In the genomic region with DNA sequence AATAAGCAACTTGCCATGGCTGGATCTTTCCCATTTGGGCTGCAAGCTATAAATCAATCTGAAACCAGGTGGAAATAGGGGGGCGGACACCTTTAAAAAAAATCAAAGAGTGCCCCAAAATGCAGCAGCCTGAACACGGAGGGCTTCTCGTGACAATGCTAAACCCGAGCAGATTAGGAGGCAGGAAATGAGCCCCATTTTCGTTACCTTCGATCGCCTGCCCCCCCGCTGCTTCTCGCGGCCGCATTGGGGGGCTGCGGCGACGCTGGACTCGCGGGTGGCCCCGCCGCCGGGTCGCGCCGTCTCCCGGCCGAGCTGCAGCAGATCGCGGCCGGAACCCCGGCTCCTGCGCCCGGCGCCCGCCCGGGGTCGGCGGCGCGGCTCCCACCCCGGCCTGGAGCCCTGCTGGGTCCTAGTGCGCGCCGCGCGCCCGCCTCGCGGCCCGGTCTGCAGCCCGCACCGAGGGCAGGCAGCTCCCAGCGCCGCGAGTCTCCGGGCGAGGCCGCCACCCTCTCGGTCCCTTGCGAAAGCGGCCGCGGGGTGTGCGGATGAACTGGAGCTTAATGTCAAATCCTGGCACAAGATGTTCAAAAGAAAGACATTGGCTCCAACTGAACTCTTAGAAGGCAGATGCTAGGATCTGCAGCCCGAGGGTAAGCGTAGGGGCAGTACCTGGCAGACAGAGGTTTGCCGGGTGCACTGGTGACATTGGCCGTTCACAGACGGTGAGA, we compare ENCODE assay signal across 8 cellular contexts.
DNase-seq lines count a peak whose midpoint lies in the region; ATAC-seq and TF ChIP-seq lines count a peak whose summit lies in the region.

No MANE protein-coding gene starts in this region.

- H3K9ac ChIP-seq in ES-I3 (ENCODE audit: low read depth, low read length) = peak overlapping the region; percentile 79
- peak overlapping the region; percentile 83 for H3K9ac ChIP-seq in KMS-11
- peak overlapping the region; percentile 91 for H3K9ac ChIP-seq in SK-N-SH
- peak overlapping the region; percentile 8 for H3K9ac ChIP-seq in parathyroid adenoma

- H3K4me2 ChIP-seq in KMS-11 (peak overlapping the region; percentile 89), SK-N-SH (peak overlapping the region; percentile 79), parathyroid adenoma (ENCODE audit: low read length) (peak overlapping the region; percentile 73)

- no peaks in the 10 kb centered on the region for H3K27me3 ChIP-seq in KMS-11 (ENCODE audit: insufficient read depth, low read depth)
- no peaks in the 10 kb centered on the region for H3K27me3 ChIP-seq in SK-N-SH (ENCODE audit: insufficient read depth)
- H3K27me3 ChIP-seq in heart left ventricle = no peaks in the 10 kb centered on the region
- no peaks in the 10 kb centered on the region for H3K27me3 ChIP-seq in parathyroid adenoma (ENCODE audit: control insufficient read depth, insufficient read depth, low read length)
- H3K27me3 ChIP-seq in vagina = no peaks in the 10 kb centered on the region

- peak overlapping the region; percentile 69 for H3K27ac ChIP-seq in KMS-11
- peak overlapping the region; percentile 80 to 84 for H3K27ac ChIP-seq in SK-N-SH (ENCODE audit: low read depth in 2 of 2, low read length in 1 of 2)
- H3K27ac ChIP-seq in heart left ventricle = peak overlapping the region; percentile 52 to 87 (median 82)
- H3K27ac ChIP-seq in parathyroid adenoma = peak overlapping the region; percentile 76
- H3K27ac ChIP-seq in vagina = peak overlapping the region; percentile 53

- peaks cover 59% of the 10 kb centered on the region for H3K4me1 Mint-ChIP-seq in activated naive CD8-positive, alpha-beta T cell treated with anti-CD3 and anti-CD28 coated beads, Interleukin-2, amount 10 ng/mL, durations not matched to agents 7 days and 5 days

- H2AFZ ChIP-seq in KMS-11 (ENCODE audit: low read depth) (peak overlapping the region; percentile 78), SK-N-SH (ENCODE audit: low read depth) (peak overlapping the region; percentile 82), parathyroid adenoma (peak overlapping the region; percentile 87)

- CTCF ChIA-PET in SK-N-SH (lab: Yijun Ruan, JAX) = interaction anchor here (0.5 to 1.4 kb wide), 3 partner anchors 120 to 820 kb away, joined by 3 read pairs; no protein-coding TSS in a partner anchor

- no peaks in the 10 kb centered on the region for H3K9me3 Mint-ChIP-seq in activated naive CD8-positive, alpha-beta T cell treated with anti-CD3 and anti-CD28 coated beads, Interleukin-2, amount 10 ng/mL, durations not matched to agents 7 days and 5 days

- no peak for TF ChIP-seq RAD21 in SK-N-SH (IDR thresholded peaks at IDR 0.05; ENCODE audit: low read length)

- WGBS in SK-N-SH (ENCODE audit: low lambda C conversion rate) = 1% methylated on average over 20 of the region's 66 CpGs
- 0 to 1% (median 0%) methylated on average over 13 to 66 of the region's 66 CpGs for WGBS in heart left ventricle, 4 donors

- no peak for TF ChIP-seq EP300 in SK-N-SH (IDR thresholded peaks at IDR 0.05; ENCODE audit: borderline replicate concordance in 1 of 2, low read depth in 1 of 2, low read length in 1 of 2)

- no peak overlapping the region for H3K4me3 ChIP-seq in KMS-11 (IDR thresholded peaks at IDR 0.05; ENCODE audit: insufficient read depth, low read depth, low read length)
- peak overlapping the region; percentile 73 to 86 for H3K4me3 ChIP-seq in SK-N-SH (ENCODE audit: low read depth in 2 of 2, low read length in 1 of 2)
- peak overlapping the region; percentile 55 to 91 (median 80) for H3K4me3 ChIP-seq in heart left ventricle
- H3K4me3 ChIP-seq in parathyroid adenoma (ENCODE audit: low read depth, low read length) = peak overlapping the region; percentile 75
- H3K4me3 ChIP-seq in vagina = peak overlapping the region; percentile 52 to 84

- H3K4me1 ChIP-seq in ES-I3 (ENCODE audit: insufficient read depth, low read length) = peaks cover 40% of the 10 kb centered on the region
- peaks cover 25% of the 10 kb centered on the region for H3K4me1 ChIP-seq in KMS-11 (ENCODE audit: low read depth, poor library complexity, severe bottlenecking)
- peaks cover 5 to 17% of the 10 kb centered on the region in 2 experiments; a peak in 2 of 4 replicates for H3K4me1 ChIP-seq in SK-N-SH (ENCODE audit: control insufficient read depth in 1 of 2, insufficient read depth in 2 of 2, low read depth in 1 of 2, low read length in 1 of 2)
- H3K4me1 ChIP-seq in heart left ventricle = peaks cover 0 to 62% (median 33%) of the 10 kb centered on the region in 12 donors
- H3K4me1 ChIP-seq in parathyroid adenoma = peaks cover 12% of the 10 kb centered on the region
- H3K4me1 ChIP-seq in vagina = peaks cover 31% of the 10 kb centered on the region

- no peaks in the 10 kb centered on the region for H3F3A ChIP-seq in SK-N-SH (replicated peaks; ENCODE audit: insufficient read depth)

- DNase-seq in SK-N-SH (peak; percentile 96), heart left ventricle (peak; percentile 72 to 90 (median 78)), vagina (ENCODE audit: extremely low spot score in 2 of 2) (no peak)
- DNase-seq in activated naive CD8-positive, alpha-beta T cell treated with anti-CD3 and anti-CD28 coated beads, Interleukin-2, amount 10 ng/mL, durations not matched to agents 7 days and 5 days = peak; percentile 90

- H3K79me2 ChIP-seq in KMS-11 (ENCODE audit: insufficient read depth, low read depth) = no peaks in the 10 kb centered on the region
- peaks cover 20% of the 10 kb centered on the region for H3K79me2 ChIP-seq in SK-N-SH (ENCODE audit: insufficient read depth)
- peaks cover 10% of the 10 kb centered on the region for H3K79me2 ChIP-seq in parathyroid adenoma

- TF ChIP-seq CTCF in KMS-11 (conservative IDR thresholded peaks at IDR 0.05; ENCODE audit: low read depth, low read length) (no peak), SK-N-SH (IDR thresholded peaks at IDR 0.05) (no peak), heart left ventricle (IDR thresholded peaks at IDR 0.05) (peak in 2 of 12 donors; percentile 11 to 16), parathyroid adenoma (IDR thresholded peaks at IDR 0.05) (no peak), vagina (IDR thresholded peaks at IDR 0.05) (no peak)

- no peaks in the 10 kb centered on the region for H3K9me2 ChIP-seq in SK-N-SH

- POLR2A ChIA-PET in SK-N-SH (lab: Yijun Ruan, JAX) = no interaction called here
- POLR2A ChIA-PET in activated naive CD8-positive, alpha-beta T cell treated with anti-CD3 and anti-CD28 coated beads, Interleukin-2, amount 10 ng/mL, durations not matched to agents 7 days and 5 days (lab: Charles Lee) = interaction anchor here (0.6 to 5.3 kb wide), 24 partner anchors 12 to 337 kb away, joined by 3 to 52 read pairs (median 6); a partner anchor contains a TSS

- TF ChIP-seq POLR2A in heart left ventricle (IDR thresholded peaks at IDR 0.05) (peak in 1 of 2 donors; percentile 51), vagina (IDR thresholded peaks at IDR 0.05) (no peak)

- H3K9me3 ChIP-seq in ES-I3 (ENCODE audit: control insufficient read depth, insufficient read depth, low read length) (no peaks in the 10 kb centered on the region), SK-N-SH (no peaks in the 10 kb centered on the region), heart left ventricle (no peaks in the 10 kb centered on the region), parathyroid adenoma (ENCODE audit: control insufficient read depth, low read length) (no peaks in the 10 kb centered on the region), vagina (no peaks in the 10 kb centered on the region)

- ATAC-seq in GM21723 (IDR thresholded peaks at IDR 0.05; ENCODE audit: unreplicated experiment) (peak; percentile 65), heart left ventricle (peak; percentile 81 to 97 (median 89))
- ATAC-seq in activated naive CD8-positive, alpha-beta T cell treated with anti-CD3 and anti-CD28 coated beads, Interleukin-2, amount 10 ng/mL, durations not matched to agents 7 days and 5 days (ENCODE audit: low read depth) = peak; percentile 74

- intact Hi-C loops in heart left ventricle (cut with DNase I) = loop anchor here in 9 of 10 donors (2.0 to 10.0 kb wide), 10 partner anchors 42 to 577 kb away; a partner anchor contains a TSS
- intact Hi-C loops in vagina (cut with DNase I) = no loop called here

- no peaks in the 10 kb centered on the region for H3K27me3 Mint-ChIP-seq in activated naive CD8-positive, alpha-beta T cell treated with anti-CD3 and anti-CD28 coated beads, Interleukin-2, amount 10 ng/mL, durations not matched to agents 7 days and 5 days

- H3K36me3 ChIP-seq in ES-I3 (ENCODE audit: insufficient read depth, low read length) (no peaks in the 10 kb centered on the region), KMS-11 (ENCODE audit: insufficient read depth) (no peaks in the 10 kb centered on the region), SK-N-SH (replicated peaks in 1 of 2; ENCODE audit: control insufficient read depth in 1 of 2, insufficient read depth in 2 of 2, low read length in 1 of 2) (no peaks in the 10 kb centered on the region), heart left ventricle (no peaks in the 10 kb centered on the region), parathyroid adenoma (ENCODE audit: control insufficient read depth, insufficient read depth, low read length) (no peaks in the 10 kb centered on the region), vagina (no peaks in the 10 kb centered on the region)

- peaks cover 4% of the 10 kb centered on the region for H3K36me3 Mint-ChIP-seq in activated naive CD8-positive, alpha-beta T cell treated with anti-CD3 and anti-CD28 coated beads, Interleukin-2, amount 10 ng/mL, durations not matched to agents 7 days and 5 days

- H4K20me1 ChIP-seq in KMS-11 (ENCODE audit: insufficient read depth) (no peaks in the 10 kb centered on the region), SK-N-SH (ENCODE audit: insufficient read depth) (no peaks in the 10 kb centered on the region)

- peak overlapping the region; percentile 99 for H3K27ac Mint-ChIP-seq in activated naive CD8-positive, alpha-beta T cell treated with anti-CD3 and anti-CD28 coated beads, Interleukin-2, amount 10 ng/mL, durations not matched to agents 7 days and 5 days

- peak overlapping the region; percentile 99 for H3K4me3 Mint-ChIP-seq in activated naive CD8-positive, alpha-beta T cell treated with anti-CD3 and anti-CD28 coated beads, Interleukin-2, amount 10 ng/mL, durations not matched to agents 7 days and 5 days

TF ChIP-seq in SK-N-SH, 30 proteins besides CTCF, POLR2A, EP300 and RAD21 (continues in another document):
- 0 out of 2 replicates have a peak, but pooled peaks have one; percentile 16 for TF ChIP-seq TAF1 (IDR thresholded peaks at IDR 0.05; ENCODE audit: borderline replicate concordance, low read depth, low read length)
- no peak for TF ChIP-seq JUND (IDR thresholded peaks at IDR 0.05)
- TF ChIP-seq, protein P1, sequence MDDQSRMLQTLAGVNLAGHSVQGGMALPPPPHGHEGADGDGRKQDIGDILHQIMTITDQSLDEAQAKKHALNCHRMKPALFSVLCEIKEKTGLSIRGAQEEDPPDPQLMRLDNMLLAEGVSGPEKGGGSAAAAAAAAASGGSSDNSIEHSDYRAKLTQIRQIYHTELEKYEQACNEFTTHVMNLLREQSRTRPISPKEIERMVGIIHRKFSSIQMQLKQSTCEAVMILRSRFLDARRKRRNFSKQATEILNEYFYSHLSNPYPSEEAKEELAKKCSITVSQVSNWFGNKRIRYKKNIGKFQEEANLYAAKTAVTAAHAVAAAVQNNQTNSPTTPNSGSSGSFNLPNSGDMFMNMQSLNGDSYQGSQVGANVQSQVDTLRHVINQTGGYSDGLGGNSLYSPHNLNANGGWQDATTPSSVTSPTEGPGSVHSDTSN (IDR thresholded peaks at IDR 0.05) = peak; percentile 8; the same call in 1 of the 2 replicates
- TF ChIP-seq MEF2A (IDR thresholded peaks at IDR 0.05; ENCODE audit: borderline replicate concordance, low read depth) = no peak

Comparison
In these comparisons a context has a peak if more than half of its experiments do, and no peak if none do; other contexts are left out.
1. H3K9ac ChIP-seq: peak in every context shown above with its lines; median percentile 91 in SK-N-SH; 83 in KMS-11; 79 in ES-I3; 8 in parathyroid adenoma.
2. DNase-seq: peak in SK-N-SH (single experiment), activated naive CD8-positive, alpha-beta T cell treated with anti-CD3 and anti-CD28 coated beads, Interleukin-2, amount 10 ng/mL, durations not matched to agents 7 days and 5 days (single experiment) and heart left ventricle (5 of 5); none in vagina (0 of 2).
3. Peak in every context shown above with its lines, with median percentiles within 50 percentile points of each other: ATAC-seq, H2AFZ ChIP-seq, H3K27ac ChIP-seq and H3K4me2 ChIP-seq.